Comparison of ENCODE assay signal across 19 cellular contexts in the genomic region with DNA sequence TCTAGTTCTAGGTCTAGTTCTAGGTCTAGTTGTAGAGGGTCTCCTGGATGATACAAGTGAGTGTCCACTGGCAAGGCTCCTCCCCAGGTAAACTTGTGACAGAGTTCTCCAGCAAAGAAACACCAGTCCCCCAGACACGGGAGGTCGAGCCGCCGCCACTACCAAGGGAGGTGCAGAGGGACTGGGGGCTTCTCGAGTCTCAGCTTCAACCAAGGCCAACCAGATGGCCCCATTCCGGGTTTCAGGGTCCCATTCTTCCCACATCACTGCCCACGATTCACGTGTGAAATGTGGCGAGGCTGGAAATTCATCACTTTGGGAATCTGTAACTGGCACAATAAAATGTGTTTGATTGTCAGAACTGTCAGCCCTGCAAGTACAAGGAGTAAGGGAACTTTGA. TPM values are rescaled to one million over a fixed set of nuclear protein-coding genes. Genes with fewer than 3 reads are reported as not detected.
DNase-seq lines count a peak whose midpoint lies in the region; ATAC-seq, FAIRE-seq and TF ChIP-seq lines count a peak whose summit lies in the region.
"Had no signal": no experiment of that assay in that cellular context is flagged by ENCODE, and none has a peak within 500 bp of the region (broad histone marks: within the 10 kb centered on the region; RNA-seq: fewer than 3 reads in every experiment).

No MANE protein-coding gene starts in this region.

- H3K27ac Mint-ChIP-seq in activated CD4-positive, alpha-beta T cell treated with anti-CD3 and anti-CD28 coated beads, Interleukin-2, amount 10 ng/mL, durations not matched to agents 24 days and 14 days: peak overlapping the region; percentile 51
- peak overlapping the region; percentile 93 for H3K27ac Mint-ChIP-seq in activated B cell treated with CpG ODN at 0.5 μM for 24 hours
- H3K27ac Mint-ChIP-seq in stimulated activated memory B cell treated with anti-CD40 and anti-IgM and Interleukin-4, amounts not matched to agents 10 μg/mL and 1 μg/mL and 100 μg/mL, for 72 hours: peak overlapping the region; percentile 89
- H3K27ac Mint-ChIP-seq: GM23338 had no signal

- H3K9me3 Mint-ChIP-seq in activated CD4-positive, alpha-beta T cell treated with anti-CD3 and anti-CD28 coated beads, Interleukin-2, amount 10 ng/mL, durations not matched to agents 24 days and 14 days: no peaks in the 10 kb centered on the region
- no peaks in the 10 kb centered on the region for H3K9me3 Mint-ChIP-seq in activated B cell treated with CpG ODN at 0.5 μM for 24 hours
- no peaks in the 10 kb centered on the region for H3K9me3 Mint-ChIP-seq in stimulated activated memory B cell treated with anti-CD40 and anti-IgM and Interleukin-4, amounts not matched to agents 10 μg/mL and 1 μg/mL and 100 μg/mL, for 72 hours
- H3K9me3 Mint-ChIP-seq: CD4-positive, alpha-beta memory T cell; GM23338; IgD-negative memory B cell had no signal

- POLR2A ChIA-PET in activated B cell treated with CpG ODN at 0.5 μM for 24 hours (lab: Charles Lee): interaction anchor here (1.5 kb wide), 2 partner anchors 38 to 64 kb away, joined by 3 to 4 read pairs; no protein-coding TSS in a partner anchor

- no peaks in the 10 kb centered on the region for H3K36me3 Mint-ChIP-seq in activated CD4-positive, alpha-beta T cell treated with anti-CD3 and anti-CD28 coated beads, Interleukin-2, amount 10 ng/mL, durations not matched to agents 24 days and 14 days (ENCODE audit: low read depth)
- no peaks in the 10 kb centered on the region for H3K36me3 Mint-ChIP-seq in activated B cell treated with CpG ODN at 0.5 μM for 24 hours (ENCODE audit: low read depth)
- no peaks in the 10 kb centered on the region for H3K36me3 Mint-ChIP-seq in stimulated activated memory B cell treated with anti-CD40 and anti-IgM and Interleukin-4, amounts not matched to agents 10 μg/mL and 1 μg/mL and 100 μg/mL, for 72 hours
- H3K36me3 Mint-ChIP-seq: CD4-positive, alpha-beta memory T cell; IgD-negative memory B cell had no signal

- H3K4me1 Mint-ChIP-seq in activated CD4-positive, alpha-beta T cell treated with anti-CD3 and anti-CD28 coated beads, Interleukin-2, amount 10 ng/mL, durations not matched to agents 24 days and 14 days: peaks cover 26% of the 10 kb centered on the region
- peaks cover 32% of the 10 kb centered on the region for H3K4me1 Mint-ChIP-seq in activated B cell treated with CpG ODN at 0.5 μM for 24 hours
- peaks cover 25% of the 10 kb centered on the region for H3K4me1 Mint-ChIP-seq in stimulated activated memory B cell treated with anti-CD40 and anti-IgM and Interleukin-4, amounts not matched to agents 10 μg/mL and 1 μg/mL and 100 μg/mL, for 72 hours

- ATAC-seq in activated B cell treated with CpG ODN at 0.5 μM for 24 hours (ENCODE audit: low read depth): no peak
- no peak for ATAC-seq in stimulated activated memory B cell treated with anti-CD40 and anti-IgM and Interleukin-4, amounts not matched to agents 10 μg/mL and 1 μg/mL and 100 μg/mL, for 72 hours
- no peak for ATAC-seq in left colon
- ATAC-seq in GM18520 (IDR thresholded peaks at IDR 0.05; ENCODE audit: unreplicated experiment): no peak
- ATAC-seq: GM23338 had no signal

- FAIRE-seq in GM12892 (lab: Jason Lieb, UNC): peak; percentile 70
- FAIRE-seq: G401.6 had no signal

- H3K27me3 Mint-ChIP-seq in activated CD4-positive, alpha-beta T cell treated with anti-CD3 and anti-CD28 coated beads, Interleukin-2, amount 10 ng/mL, durations not matched to agents 24 days and 14 days: no peaks in the 10 kb centered on the region
- no peaks in the 10 kb centered on the region for H3K27me3 Mint-ChIP-seq in activated B cell treated with CpG ODN at 0.5 μM for 24 hours
- H3K27me3 Mint-ChIP-seq in stimulated activated memory B cell treated with anti-CD40 and anti-IgM and Interleukin-4, amounts not matched to agents 10 μg/mL and 1 μg/mL and 100 μg/mL, for 72 hours: no peaks in the 10 kb centered on the region
- H3K27me3 Mint-ChIP-seq: CD4-positive, alpha-beta memory T cell had no signal

- TF ChIP-seq CTCF in activated B cell treated with CpG ODN at 0.5 μM for 24 hours (IDR thresholded peaks at IDR 0.05): no peak

- intact Hi-C loops in activated CD4-positive, alpha-beta T cell treated with anti-CD3 and anti-CD28 coated beads, Interleukin-2, amount 10 ng/mL, durations not matched to agents 24 days and 14 days (cut with micrococcal nuclease): no loop called here
- intact Hi-C loops in activated B cell treated with CpG ODN at 0.5 μM for 24 hours (cut with micrococcal nuclease) (no loop called here), left colon (cut with DNase I, micrococcal nuclease) (no loop called here)

- no peak overlapping the region for H3K4me3 Mint-ChIP-seq in activated CD4-positive, alpha-beta T cell treated with anti-CD3 and anti-CD28 coated beads, Interleukin-2, amount 10 ng/mL, durations not matched to agents 24 days and 14 days
- no peak overlapping the region for H3K4me3 Mint-ChIP-seq in activated B cell treated with CpG ODN at 0.5 μM for 24 hours
- H3K4me3 Mint-ChIP-seq in stimulated activated memory B cell treated with anti-CD40 and anti-IgM and Interleukin-4, amounts not matched to agents 10 μg/mL and 1 μg/mL and 100 μg/mL, for 72 hours: no peak overlapping the region
- H3K4me3 Mint-ChIP-seq: GM23338 had no signal

- CTCF ChIA-PET in activated B cell treated with CpG ODN at 0.5 μM for 24 hours (lab: Charles Lee): no interaction called here

- DNase-seq in activated CD4-positive, alpha-beta T cell treated with anti-CD3 and anti-CD28 coated beads, Interleukin-2, amount 10 ng/mL, durations not matched to agents 24 days and 14 days: no peak
- DNase-seq in activated CD4-positive, alpha-beta T cell treated with anti-CD3 and anti-CD28 coated beads, Interleukin-2, amount 50 U/mL, for 1 hour: no peak
- DNase-seq in GM12892 (ENCODE audit: insufficient read length) (no peak), activated B cell treated with CpG ODN at 0.5 μM for 24 hours (no peak), left colon (no peak), AG20443 (ENCODE audit: low spot score) (no peak)
- DNase-seq: AML-193; C1 segment of cervical spinal cord; CD4-positive, alpha-beta memory T cell; DMS79; EL; H7 had no signal

- TF ChIP-seq POLR2A in GM12892 (IDR thresholded peaks at IDR 0.05; ENCODE audit: low read depth, low read length): no peak

RNA-seq across cellular contexts. Expression of a gene that starts 37.5 kb away (rescaled TPM):
- total RNA-seq in activated CD4-positive, alpha-beta T cell treated with anti-CD3 and anti-CD28 coated beads, Interleukin-2, amount 10 ng/mL, durations not matched to agents 24 days and 14 days: not detected in 2 replicates
- not detected for polyA plus RNA-seq in GM12892 (2012; ENCODE audit: missing spikeins)
- total RNA-seq in activated B cell treated with CpG ODN at 0.5 μM for 24 hours (not detected in 2 replicates), left colon (not detected)
- total RNA-seq: A673, GM23338, HT1080 had no signal
- polyA plus RNA-seq: GM23338 had no signal

RNA-seq across cellular contexts. Expression of a gene that starts 38.2 kb away (rescaled TPM):
- total RNA-seq in activated CD4-positive, alpha-beta T cell treated with anti-CD3 and anti-CD28 coated beads, Interleukin-2, amount 10 ng/mL, durations not matched to agents 24 days and 14 days: not detected in 2 replicates
- not detected for polyA plus RNA-seq in GM12892 (2012; ENCODE audit: missing spikeins)
- total RNA-seq in activated B cell treated with CpG ODN at 0.5 μM for 24 hours: not detected in 2 replicates
- not detected for total RNA-seq in left colon
- total RNA-seq: A673; CD4-positive, alpha-beta memory T cell; GM23338; H7; HT1080 had no signal
- polyA plus RNA-seq: CD4-positive, alpha-beta memory T cell; GM23338; IgD-negative memory B cell had no signal

RNA-seq across cellular contexts. Expression of a gene that starts 41.3 kb away (rescaled TPM):
- total RNA-seq in activated CD4-positive, alpha-beta T cell treated with anti-CD3 and anti-CD28 coated beads, Interleukin-2, amount 10 ng/mL, durations not matched to agents 24 days and 14 days: 824 and 840 TPM in 2 replicates
- polyA plus RNA-seq in GM12892 (2012; ENCODE audit: missing spikeins): 131 TPM
- total RNA-seq in activated B cell treated with CpG ODN at 0.5 μM for 24 hours: 605 and 679 TPM in 2 replicates
- total RNA-seq in left colon: 100 to 1,000 TPM in 1 of 2 donors, 10 to 100 TPM in 1; 84.2 to 741 TPM

RNA-seq across cellular contexts. Expression of a gene that starts 46.0 kb away (rescaled TPM):
- total RNA-seq in activated CD4-positive, alpha-beta T cell treated with anti-CD3 and anti-CD28 coated beads, Interleukin-2, amount 10 ng/mL, durations not matched to agents 24 days and 14 days: 91.7 and 92.8 TPM in 2 replicates
- polyA plus RNA-seq in GM12892 (2012; ENCODE audit: missing spikeins): 41.4 TPM
- 68.4 and 70.2 TPM in 2 replicates for total RNA-seq in activated B cell treated with CpG ODN at 0.5 μM for 24 hours
- 10 to 100 TPM; 31.9 to 33.1 TPM for total RNA-seq in left colon
